Comparison of ENCODE assay signal across 9 cellular contexts in the genomic region with DNA sequence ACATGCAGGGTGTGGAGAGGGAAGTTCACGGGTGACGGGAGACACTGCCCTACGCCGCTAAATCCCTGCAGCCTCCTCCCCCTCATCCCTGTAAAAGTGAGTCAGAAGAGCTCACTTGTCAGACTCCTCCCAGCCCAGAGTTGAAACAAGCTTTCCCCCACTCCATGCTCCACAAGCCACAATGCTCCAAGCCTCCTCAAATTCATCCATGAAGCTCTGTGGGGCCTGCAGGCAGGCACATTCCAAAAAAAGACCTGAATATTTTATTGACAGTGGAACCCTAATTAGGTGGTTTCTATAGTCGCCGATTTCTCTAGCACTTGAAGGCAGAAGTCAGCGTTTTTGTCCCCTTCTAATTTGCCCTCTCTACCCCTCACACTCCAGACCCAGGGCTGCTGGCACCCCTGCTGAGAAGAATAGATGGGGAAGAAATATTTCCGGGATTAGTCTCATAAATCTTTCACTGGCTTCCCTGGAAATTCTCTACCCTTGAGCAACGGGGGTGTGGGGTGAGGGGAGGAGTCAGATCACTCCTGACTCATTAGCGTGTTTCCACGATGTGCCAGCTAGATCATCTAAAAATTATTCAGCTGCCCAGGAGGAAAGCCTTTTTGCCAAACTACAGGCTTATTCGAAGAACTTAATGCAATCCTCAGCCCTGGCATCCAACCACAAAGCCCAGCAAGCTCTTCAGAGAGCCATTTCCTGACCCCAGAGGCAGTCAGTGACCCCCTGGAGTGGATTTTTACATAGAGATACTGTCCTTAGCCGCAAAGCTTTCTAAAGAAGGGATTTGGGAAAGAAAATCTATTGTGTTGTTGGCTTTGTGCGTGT.
DNase-seq lines count a peak whose midpoint lies in the region; ATAC-seq, FAIRE-seq and TF ChIP-seq lines count a peak whose summit lies in the region.
"Had no signal": no experiment of that assay in that cellular context is flagged by ENCODE, and none has a peak within 500 bp of the region (broad histone marks: within the 10 kb centered on the region; RNA-seq: fewer than 3 reads in every experiment).

No MANE protein-coding gene starts in this region.

- H3K36me3 Mint-ChIP-seq in astrocyte (ENCODE audit: low read depth, unreplicated experiment) = no peaks in the 10 kb centered on the region
- H3K36me3 Mint-ChIP-seq in stimulated activated naive B cell treated with anti-CD40 and anti-IgM and Interleukin-4, amounts not matched to agents 10 μg/mL and 1 μg/mL and 100 μg/mL, for 72 hours = no peaks in the 10 kb centered on the region

- in situ Hi-C loops in KBM-7 (cut with MboI; ENCODE audit: low pct_unique_long_range_greater_than_20kb, low sequenced_read_pairs) = no loop called here
- in situ Hi-C loops in transverse colon (cut with MboI; ENCODE audit: low pct_ligation_motif_present in 1 of 4, low pct_unique_long_range_greater_than_20kb in 1 of 4, low sequenced_read_pairs in 3 of 4) = no loop called here

- H3K36me3 ChIP-seq in A673 (ENCODE audit: insufficient read depth, low read length, poor library complexity, severe bottlenecking) = no peaks in the 10 kb centered on the region
- H3K36me3 ChIP-seq in astrocyte (ENCODE audit: insufficient read depth, low read length) = no peaks in the 10 kb centered on the region
- no peaks in the 10 kb centered on the region for H3K36me3 ChIP-seq in transverse colon
- no peaks in the 10 kb centered on the region for H3K36me3 ChIP-seq in testis (ENCODE audit: low read depth, missing control alignments)

- TF ChIP-seq CTCF in A673 (conservative IDR thresholded peaks at IDR 0.05; ENCODE audit: low read depth, low read length) = no peak
- TF ChIP-seq CTCF in astrocyte (IDR thresholded peaks at IDR 0.05; ENCODE audit: insufficient read depth, low read depth, low read length) = no peak
- no peak for TF ChIP-seq CTCF in transverse colon (IDR thresholded peaks at IDR 0.05)
- no peak for TF ChIP-seq CTCF in testis (IDR thresholded peaks at IDR 0.05)

- no TSS peak for BruUV-seq in A673 (replicated peaks; lab: Mats Ljungman, UMichigan)

- DNase-seq in A673 (ENCODE audit: low spot score) = peak; percentile 99
- DNase-seq in KBM-7 = peak; percentile 15
- DNase-seq in astrocyte (ENCODE audit: low read depth) = peak; percentile 94
- DNase-seq in kidney tubule cell (ENCODE audit: low spot score) = peak; percentile 98
- DNase-seq in transverse colon = no peak
- DNase-seq in testis = no peak
- DNase-seq in stimulated activated naive B cell treated with anti-CD40 and anti-IgM and Interleukin-4, amounts not matched to agents 10 μg/mL and 1 μg/mL and 100 μg/mL, for 72 hours = no peak
- DNase-seq in D341Med (ENCODE audit: low spot score) = no peak
- DNase-seq: T-helper 1 cell had no signal

- peaks cover 43% of the 10 kb centered on the region for H3K4me1 Mint-ChIP-seq in astrocyte (ENCODE audit: low read depth, unreplicated experiment)
- peaks cover 0 to 5% of the 10 kb centered on the region in 2 donors for H3K4me1 Mint-ChIP-seq in stimulated activated naive B cell treated with anti-CD40 and anti-IgM and Interleukin-4, amounts not matched to agents 10 μg/mL and 1 μg/mL and 100 μg/mL, for 72 hours

- H3K4me3 Mint-ChIP-seq in astrocyte (ENCODE audit: unreplicated experiment) = peak overlapping the region; percentile 31
- no peak overlapping the region for H3K4me3 Mint-ChIP-seq in stimulated activated naive B cell treated with anti-CD40 and anti-IgM and Interleukin-4, amounts not matched to agents 10 μg/mL and 1 μg/mL and 100 μg/mL, for 72 hours

- POLR2A ChIA-PET in A673 (lab: Charles Lee; ENCODE audit: low non-redundant PET) = no interaction called here

- WGBS in transverse colon (ENCODE audit: low coverage in 1 of 2), 2 donors = 38 to 50% methylated on average over 10 to 14 of the region's 14 CpGs
- WGBS in testis, 2 donors = 23 to 33% methylated on average over 14 of the region's 14 CpGs

- peak overlapping the region; percentile 51 for H2AFZ ChIP-seq in astrocyte (ENCODE audit: low read depth, low read length)

- no peaks in the 10 kb centered on the region for H3K27me3 ChIP-seq in A673 (replicated peaks; ENCODE audit: insufficient read depth, low read depth, low read length, poor library complexity)
- no peaks in the 10 kb centered on the region for H3K27me3 ChIP-seq in astrocyte (ENCODE audit: insufficient read depth, low read length)
- no peaks in the 10 kb centered on the region for H3K27me3 ChIP-seq in transverse colon
- no peaks in the 10 kb centered on the region for H3K27me3 ChIP-seq in testis

- H3K27me3 Mint-ChIP-seq in astrocyte (ENCODE audit: low read depth, unreplicated experiment) = no peaks in the 10 kb centered on the region
- H3K27me3 Mint-ChIP-seq in stimulated activated naive B cell treated with anti-CD40 and anti-IgM and Interleukin-4, amounts not matched to agents 10 μg/mL and 1 μg/mL and 100 μg/mL, for 72 hours = peaks cover 6 to 11% of the 10 kb centered on the region in 2 donors

- peak overlapping the region; percentile 38 for H3K27ac ChIP-seq in A673 (ENCODE audit: low read depth, low read length, poor library complexity, severe bottlenecking)
- peak overlapping the region; percentile 92 for H3K27ac ChIP-seq in astrocyte (ENCODE audit: low read depth, low read length)
- peak overlapping the region in 2 of 4 donors; percentile 28 to 36 for H3K27ac ChIP-seq in transverse colon
- no peak overlapping the region for H3K27ac ChIP-seq in testis

- no peaks in the 10 kb centered on the region for H3K79me2 ChIP-seq in astrocyte (ENCODE audit: insufficient read depth, low read length)

- H3K4me3 ChIP-seq in A673 (ENCODE audit: low read depth, low read length, poor library complexity, severe bottlenecking) = peak overlapping the region; percentile 8
- H3K4me3 ChIP-seq in astrocyte (ENCODE audit: insufficient read depth, low read depth, low read length) = peak overlapping the region; percentile 40
- no peak overlapping the region for H3K4me3 ChIP-seq in transverse colon
- H3K4me3 ChIP-seq in testis = no peak overlapping the region

- intact Hi-C loops in A673 (cut with micrococcal nuclease; ENCODE audit: unreplicated experiment) = loop anchor here (1.0 to 10.0 kb wide), 4 partner anchors 88 to 159 kb away; no protein-coding TSS in a partner anchor
- intact Hi-C loops in transverse colon (cut with DNase I; ENCODE audit: low total_unique reads) = no loop called here
- intact Hi-C loops in testis (cut with DNase I; ENCODE audit: low total_unique reads) = no loop called here

- H3K9me3 Mint-ChIP-seq in astrocyte (ENCODE audit: unreplicated experiment) = no peaks in the 10 kb centered on the region
- no peaks in the 10 kb centered on the region for H3K9me3 Mint-ChIP-seq in stimulated activated naive B cell treated with anti-CD40 and anti-IgM and Interleukin-4, amounts not matched to agents 10 μg/mL and 1 μg/mL and 100 μg/mL, for 72 hours

- TF ChIP-seq POLR2A in transverse colon (IDR thresholded peaks at IDR 0.05) = no peak
- TF ChIP-seq POLR2A in testis (IDR thresholded peaks at IDR 0.05) = no peak

- no peak for ATAC-seq in stimulated activated naive B cell treated with anti-CD40 and anti-IgM and Interleukin-4, amounts not matched to agents 10 μg/mL and 1 μg/mL and 100 μg/mL, for 72 hours (replicated peaks)

- peak overlapping the region; percentile 79 for H3K9ac ChIP-seq in astrocyte (ENCODE audit: low read length)

- no peak for TF ChIP-seq EP300 in transverse colon (IDR thresholded peaks at IDR 0.05; ENCODE audit: low read depth)

- FAIRE-seq in astrocyte (lab: Jason Lieb, UNC) = peak; percentile 95

- H3K4me2 ChIP-seq in astrocyte (ENCODE audit: low read length) = peak overlapping the region; percentile 84

- H3K9me3 ChIP-seq in A673 (ENCODE audit: low read depth, low read length, poor library complexity, severe bottlenecking) (no peaks in the 10 kb centered on the region), astrocyte (ENCODE audit: insufficient read depth, low read depth, low read length) (no peaks in the 10 kb centered on the region), transverse colon (no peaks in the 10 kb centered on the region), testis (no peaks in the 10 kb centered on the region)

- H3K4me1 ChIP-seq in A673 (ENCODE audit: insufficient read depth, low read length, poor library complexity, severe bottlenecking) (peaks cover 45% of the 10 kb centered on the region), astrocyte (ENCODE audit: insufficient read depth, low read length) (peaks cover 33% of the 10 kb centered on the region), transverse colon (peaks cover 0 to 29% (median 8%) of the 10 kb centered on the region in 4 donors), testis (peaks cover 12% of the 10 kb centered on the region)

- CTCF ChIA-PET in A673 (lab: Charles Lee) = interaction anchor here (0.5 kb wide), 1 partner anchor 24 kb away, joined by 3 read pairs; no protein-coding TSS in a partner anchor

- no peaks in the 10 kb centered on the region for H4K20me1 ChIP-seq in astrocyte (ENCODE audit: insufficient read depth, low read length)

- peak overlapping the region; percentile 97 for H3K27ac Mint-ChIP-seq in astrocyte (ENCODE audit: unreplicated experiment)
- no peak overlapping the region for H3K27ac Mint-ChIP-seq in stimulated activated naive B cell treated with anti-CD40 and anti-IgM and Interleukin-4, amounts not matched to agents 10 μg/mL and 1 μg/mL and 100 μg/mL, for 72 hours

Comparison
In these comparisons a context has a peak if more than half of its experiments do, and no peak if none do; other contexts are left out.
1. DNase-seq: peak in A673 (single experiment), KBM-7 (single experiment), astrocyte (single experiment) and kidney tubule cell (single experiment); none in transverse colon (single experiment), testis (single experiment), stimulated activated naive B cell treated with anti-CD40 and anti-IgM and Interleukin-4, amounts not matched to agents 10 μg/mL and 1 μg/mL and 100 μg/mL, for 72 hours (single experiment) and D341Med (single experiment).
2. H3K27ac ChIP-seq: peak in A673 (single experiment) and astrocyte (single experiment); none in testis (0 of 2).
3. H3K4me3 ChIP-seq: peak in A673 (single experiment) and astrocyte (single experiment); none in transverse colon (0 of 4) and testis (0 of 2).